ENCODE assay signal across 8 cellular contexts in the genomic region with DNA sequence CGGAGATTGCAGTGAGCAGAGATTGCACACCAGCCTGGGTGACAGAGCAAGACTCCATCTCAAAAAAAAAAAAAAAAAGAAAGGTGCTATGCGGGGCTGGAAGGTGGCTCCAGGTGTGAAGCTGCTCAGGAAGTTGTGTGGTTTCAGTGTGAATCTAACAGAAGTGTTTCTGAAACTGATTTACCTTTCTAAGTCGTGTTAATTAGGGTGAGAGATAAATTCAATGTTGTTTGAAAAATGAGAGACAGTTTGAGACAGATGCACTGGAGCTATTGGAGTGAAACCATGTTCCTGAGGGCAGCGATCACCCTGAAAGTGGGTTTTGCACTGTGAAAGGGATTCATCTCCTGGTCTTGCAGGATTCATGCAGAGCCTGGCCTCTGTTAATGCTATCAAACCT. TPM values are rescaled to one million over a fixed set of nuclear protein-coding genes. Genes with fewer than 3 reads are reported as not detected.
A peak's percentile ranks its signal among the peaks of the same experiment; 100 is the strongest.
DNase-seq lines count a peak whose midpoint lies in the region; ATAC-seq and TF ChIP-seq lines count a peak whose summit lies in the region.
"Not testable (repeated sequence)": the region's sequence is repeated elsewhere in the genome, so short reads cannot be mapped to it uniquely, and the experiment has no call there.

No MANE protein-coding gene starts in this region.

- H3K27me3 Mint-ChIP-seq in CD4-positive, CD25-positive, alpha-beta regulatory T cell; activated CD8-positive, alpha-beta T cell treated with anti-CD3 and anti-CD28 coated beads for 36 hours; naive thymus-derived CD8-positive, alpha-beta T cell: not testable (repeated sequence)

- H3K27me3 ChIP-seq in CD4-positive, CD25-positive, alpha-beta regulatory T cell (ENCODE audit: control insufficient read depth, insufficient read depth, low read length) = not testable (repeated sequence)

- CTCF ChIA-PET in activated CD8-positive, alpha-beta T cell treated with anti-CD3 and anti-CD28 coated beads for 36 hours (lab: Charles Lee) = not testable (repeated sequence)

- not testable (repeated sequence) for H3K4me1 ChIP-seq in CD4-positive, CD25-positive, alpha-beta regulatory T cell (ENCODE audit: control insufficient read depth, insufficient read depth, low read length, poor library complexity, severe bottlenecking)

- not testable (repeated sequence) for H3K9me3 ChIP-seq in CD4-positive, CD25-positive, alpha-beta regulatory T cell (ENCODE audit: control insufficient read depth in 2 of 2, low read length in 2 of 2)

- not testable (repeated sequence) for H3K9me3 Mint-ChIP-seq in CD4-positive, CD25-positive, alpha-beta regulatory T cell; activated CD8-positive, alpha-beta T cell treated with anti-CD3 and anti-CD28 coated beads for 36 hours; naive thymus-derived CD8-positive, alpha-beta T cell

- peak in 1 of 3 donors; percentile 40 for DNase-seq in CD4-positive, CD25-positive, alpha-beta regulatory T cell
- peak; percentile 32 for DNase-seq in Jurkat, Clone E6-1 (ENCODE audit: low read depth, low spot score)
- not testable (repeated sequence) for DNase-seq in activated CD8-positive, alpha-beta T cell treated with anti-CD3 and anti-CD28 coated beads for 36 hours
- peak in 1 of 10 donors; percentile 7 for DNase-seq in naive thymus-derived CD8-positive, alpha-beta T cell

- not testable (repeated sequence) for TF ChIP-seq CTCF in activated CD8-positive, alpha-beta T cell treated with anti-CD3 and anti-CD28 coated beads for 36 hours (IDR thresholded peaks at IDR 0.05)

- intact Hi-C loops in activated CD8-positive, alpha-beta T cell treated with anti-CD3 and anti-CD28 coated beads for 36 hours (cut with micrococcal nuclease) = not testable (repeated sequence)

- H3K4me1 Mint-ChIP-seq in CD4-positive, CD25-positive, alpha-beta regulatory T cell = peaks cover 8 to 10% (median 9%) of the 10 kb centered on the region in 4 donors
- peaks cover 12% of the 10 kb centered on the region for H3K4me1 Mint-ChIP-seq in activated CD8-positive, alpha-beta T cell treated with anti-CD3 and anti-CD28 coated beads for 36 hours (ENCODE audit: low read depth)
- peaks cover 4 to 23% (median 9%) of the 10 kb centered on the region in 4 donors for H3K4me1 Mint-ChIP-seq in naive thymus-derived CD8-positive, alpha-beta T cell

- H3K36me3 Mint-ChIP-seq in CD4-positive, CD25-positive, alpha-beta regulatory T cell; activated CD8-positive, alpha-beta T cell treated with anti-CD3 and anti-CD28 coated beads for 36 hours (ENCODE audit: low read depth): not testable (repeated sequence)
- H3K36me3 Mint-ChIP-seq in naive thymus-derived CD8-positive, alpha-beta T cell = peaks cover 0 to 19% (median 0%) of the 10 kb centered on the region in 3 donors

- POLR2A ChIA-PET in activated CD8-positive, alpha-beta T cell treated with anti-CD3 and anti-CD28 coated beads for 36 hours (lab: Charles Lee); naive thymus-derived CD8-positive, alpha-beta T cell (lab: Charles Lee): not testable (repeated sequence)

- H3K4me3 ChIP-seq in CD4-positive, CD25-positive, alpha-beta regulatory T cell (ENCODE audit: low read depth, low read length); Jurkat, Clone E6-1 (ENCODE audit: low read length): not testable (repeated sequence)

- peak overlapping the region; percentile 3 to 60 (median 48) for H3K27ac Mint-ChIP-seq in CD4-positive, CD25-positive, alpha-beta regulatory T cell
- peak overlapping the region; percentile 58 for H3K27ac Mint-ChIP-seq in activated CD8-positive, alpha-beta T cell treated with anti-CD3 and anti-CD28 coated beads for 36 hours
- peak overlapping the region in 7 of 10 donors; percentile 2 to 83 (median 47) for H3K27ac Mint-ChIP-seq in naive thymus-derived CD8-positive, alpha-beta T cell

- H3K4me3 Mint-ChIP-seq in CD4-positive, CD25-positive, alpha-beta regulatory T cell; activated CD8-positive, alpha-beta T cell treated with anti-CD3 and anti-CD28 coated beads for 36 hours: not testable (repeated sequence)
- H3K4me3 Mint-ChIP-seq in naive thymus-derived CD8-positive, alpha-beta T cell = peak overlapping the region in 2 of 10 donors; percentile 15 to 48

- not testable (repeated sequence) for H3K36me3 ChIP-seq in CD4-positive, CD25-positive, alpha-beta regulatory T cell (ENCODE audit: control insufficient read depth, insufficient read depth, low read length)

- not testable (repeated sequence) for ATAC-seq in CD4-positive, CD25-positive, alpha-beta regulatory T cell (ENCODE audit: low read depth in 2 of 2); activated CD8-positive, alpha-beta T cell treated with anti-CD3 and anti-CD28 coated beads for 36 hours; naive thymus-derived CD8-positive, alpha-beta T cell
- peak; percentile 30 for ATAC-seq in GM18511 (IDR thresholded peaks at IDR 0.05; ENCODE audit: unreplicated experiment)
- ATAC-seq in GM19438 (IDR thresholded peaks at IDR 0.05; ENCODE audit: low read depth, unreplicated experiment) = peak; percentile 34
- ATAC-seq in GM21786 (IDR thresholded peaks at IDR 0.05; ENCODE audit: unreplicated experiment) = peak; percentile 15
- ATAC-seq in HG03066 (IDR thresholded peaks at IDR 0.05; ENCODE audit: low read depth, unreplicated experiment) = peak; percentile 30

- not testable (repeated sequence) for H3K27ac ChIP-seq in CD4-positive, CD25-positive, alpha-beta regulatory T cell (ENCODE audit: insufficient read depth, low read length, poor library complexity, severe bottlenecking)

RNA-seq across cellular contexts. Expression of a gene that starts 25.0 kb away (rescaled TPM):
- 89.5 TPM for total RNA-seq in CD4-positive, CD25-positive, alpha-beta regulatory T cell
- polyA plus RNA-seq in CD4-positive, CD25-positive, alpha-beta regulatory T cell = 10 to 100 TPM in 2 of 4 donors, 1 to 10 TPM in 2; 6.9 to 13.4 (median 10.2) TPM
- polyA plus RNA-seq in Jurkat, Clone E6-1 (2012; ENCODE audit: insufficient read depth, insufficient read length) = 24.6 TPM
- total RNA-seq in activated CD8-positive, alpha-beta T cell treated with anti-CD3 and anti-CD28 coated beads for 36 hours = 10 to 100 TPM; 24.8 to 26.8 TPM
- total RNA-seq in naive thymus-derived CD8-positive, alpha-beta T cell = 10 to 100 TPM; 71.3 to 79.5 TPM
- 10 to 100 TPM in 1 of 3 donors, 1 to 10 TPM in 2; 8.2 to 12.0 (median 9.2) TPM for polyA plus RNA-seq in naive thymus-derived CD8-positive, alpha-beta T cell

RNA-seq across cellular contexts. Expression of a gene that starts 30.0 kb away (rescaled TPM):
- 10.4 TPM for total RNA-seq in CD4-positive, CD25-positive, alpha-beta regulatory T cell
- polyA plus RNA-seq in CD4-positive, CD25-positive, alpha-beta regulatory T cell = 10 to 100 TPM; 10.6 to 12.9 (median 12.4) TPM
- polyA plus RNA-seq in Jurkat, Clone E6-1 (2012; ENCODE audit: insufficient read depth, insufficient read length) = 21.7 TPM
- total RNA-seq in activated CD8-positive, alpha-beta T cell treated with anti-CD3 and anti-CD28 coated beads for 36 hours = 10 to 100 TPM; 29.7 to 29.8 TPM
- 10 to 100 TPM; 15.4 to 18.3 TPM for total RNA-seq in naive thymus-derived CD8-positive, alpha-beta T cell
- 10 to 100 TPM; 11.8 to 17.3 (median 15.6) TPM for polyA plus RNA-seq in naive thymus-derived CD8-positive, alpha-beta T cell
